In the genomic region with DNA sequence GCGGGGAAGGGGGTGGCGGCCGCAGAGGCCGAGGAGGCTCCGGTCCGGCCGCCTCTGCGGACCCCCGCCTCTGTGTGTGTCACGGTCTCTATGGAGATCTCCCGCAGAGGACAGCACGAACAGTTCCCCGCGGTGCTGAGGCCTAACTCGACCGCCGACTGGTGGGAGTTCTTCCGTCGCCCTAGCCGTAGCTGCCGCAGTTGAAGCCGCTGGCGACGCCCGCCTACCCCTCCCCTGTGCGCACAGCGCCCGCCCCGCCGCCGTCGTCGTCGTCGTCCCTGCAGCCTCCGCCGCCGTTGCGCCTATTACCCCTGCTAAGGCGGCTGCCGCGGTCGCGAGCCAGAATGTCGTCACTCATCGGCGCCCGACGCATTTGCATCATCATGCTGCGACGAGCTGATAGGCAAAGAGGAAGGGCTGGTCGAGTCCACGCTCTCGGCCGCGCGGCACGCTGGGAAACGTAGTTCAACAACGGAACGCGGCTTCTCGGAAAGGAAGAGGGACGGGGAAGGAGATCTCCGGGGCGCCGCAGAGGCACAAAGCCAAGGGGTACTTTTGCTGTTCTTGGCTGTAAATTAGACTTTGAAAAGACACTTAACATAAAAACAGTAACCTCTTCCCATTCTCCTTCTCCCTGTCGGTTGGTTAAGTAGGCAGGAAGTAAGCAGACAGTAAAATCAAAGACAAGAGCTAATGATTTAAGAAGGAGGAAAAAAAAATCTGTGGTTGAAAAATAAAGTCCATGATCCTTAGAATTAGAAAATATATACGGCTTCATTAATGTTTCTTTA, we compare ENCODE assay signal across 8 cellular contexts. TPM values are rescaled to one million over a fixed set of nuclear protein-coding genes. Genes with fewer than 3 reads are reported as not detected.
DNase-seq lines count a peak whose midpoint lies in the region; ATAC-seq, FAIRE-seq and TF ChIP-seq lines count a peak whose summit lies in the region.

A gene (minus strand): TSS at position 346 of the 791 bp plus-strand sequence. CDS start 538 bp downstream, outside the sequence.

- no peaks in the 10 kb centered on the region for H3K36me3 Mint-ChIP-seq in natural killer cell

- H3K4me2 ChIP-seq in Loucy (ENCODE audit: low read depth, low read length, poor library complexity, severe bottlenecking) = peak within 1 kb of the TSS; percentile 99

- H3K79me2 ChIP-seq in Loucy (ENCODE audit: insufficient read depth, low read length) = peaks cover 46% of the 10 kb centered on the region

- TF ChIP-seq CTCF in Loucy (conservative IDR thresholded peaks at IDR 0.05; ENCODE audit: low read length) (no peak), natural killer cell (IDR thresholded peaks at IDR 0.05) (no peak)

- peak within 1 kb of the TSS; percentile 95 for H3K9ac ChIP-seq in Loucy (ENCODE audit: low read depth, low read length, poor library complexity, severe bottlenecking)

- H3K4me3 ChIP-seq in Loucy (ENCODE audit: low read length, poor library complexity, severe bottlenecking) = peak within 1 kb of the TSS; percentile 94

- no peaks in the 10 kb centered on the region for H3K9me2 ChIP-seq in Loucy (replicated peaks; ENCODE audit: low read depth, low read length)

- no peaks in the 10 kb centered on the region for H3K9me3 ChIP-seq in Loucy (ENCODE audit: insufficient read depth, low read depth, low read length)

- no peaks in the 10 kb centered on the region for H3K27me3 ChIP-seq in Loucy (ENCODE audit: insufficient read depth, low read length, poor library complexity, severe bottlenecking)

- H3K4me3 Mint-ChIP-seq in natural killer cell = peak within 1 kb of the TSS; percentile 89

- ATAC-seq in natural killer cell = peak; percentile 70 to 87 (median 75)

- H3K27ac Mint-ChIP-seq in natural killer cell = peak within 1 kb of the TSS; percentile 95 to 98

- peaks cover 7% of the 10 kb centered on the region; the same call in 1 of the 2 replicates for H3F3A ChIP-seq in Loucy (ENCODE audit: low read depth)

- no peaks in the 10 kb centered on the region for H3K27me3 Mint-ChIP-seq in natural killer cell (ENCODE audit: low read depth in 2 of 2)

- peak; percentile 98 for DNase-seq in EL
- DNase-seq in H54 (ENCODE audit: insufficient read length, low spot score) = peak; percentile 87
- peak; percentile 100 for DNase-seq in activated T-helper 9 cell treated with anti-CD3 and anti-CD28 coated beads, Interleukin-2, amount 50 U/mL, for 16 hours (ENCODE audit: low read depth)
- peak; percentile 98 for DNase-seq in fibroblast of peridontal ligament (ENCODE audit: extremely low read depth)
- DNase-seq in natural killer cell = peak; percentile 100
- peak; percentile 99 for DNase-seq in stimulated activated naive CD4-positive, alpha-beta T cell treated with Interleukin-2 at 50 U/mL for 16 hours (lab: John Stamatoyannopoulos, UW)

- intact Hi-C loops in natural killer cell (cut with micrococcal nuclease) = loop anchor here (1.0 to 10.0 kb wide), 8 partner anchors 44 to 942 kb away; a partner anchor contains a TSS

- peaks cover 15% of the 10 kb centered on the region for H3K4me1 ChIP-seq in Loucy (ENCODE audit: insufficient read depth, low read length, poor library complexity, severe bottlenecking)

- TF ChIP-seq POLR2A in H54 (IDR thresholded peaks at IDR 0.05; ENCODE audit: low read depth, low read length) (peak; percentile 75), Raji (IDR thresholded peaks at IDR 0.05; ENCODE audit: insufficient read depth, low read depth, low read length) (peak; percentile 92)

- no peaks in the 10 kb centered on the region for H3K36me3 ChIP-seq in Loucy (ENCODE audit: insufficient read depth, low read length)

- peak; percentile 98 for FAIRE-seq in H54 (lab: Jason Lieb, UNC)

- no peaks in the 10 kb centered on the region for H3K9me3 Mint-ChIP-seq in natural killer cell

- H2AFZ ChIP-seq in Loucy (ENCODE audit: low read length) = peak within 1 kb of the TSS; percentile 94

- peaks cover 31% of the 10 kb centered on the region for H4K20me1 ChIP-seq in Loucy (ENCODE audit: insufficient read depth, low read length, poor library complexity, severe bottlenecking)

- peaks cover 39 to 40% of the 10 kb centered on the region in 2 donors for H3K4me1 Mint-ChIP-seq in natural killer cell

RNA-seq across cellular contexts. Expression of the gene that starts here (rescaled TPM):
- 10 to 100 TPM; 67.5 to 74.9 (median 68.0) TPM for total RNA-seq in natural killer cell

Comparison
In these comparisons a context has a peak if more than half of its experiments do, and no peak if none do; other contexts are left out.
1. Peak in every context shown above with its lines: DNase-seq, ATAC-seq and H3K4me3 ChIP-seq.